In genomic region chr19:50315773-50316448, GRCh38 we compare ENCODE assay signal across 9 cellular contexts. TPM values are rescaled to one million over a fixed set of nuclear protein-coding genes. Genes with fewer than 3 reads are reported as not detected.
A peak's percentile ranks its signal among the peaks of the same experiment; 100 is the strongest.
DNase-seq lines count a peak whose midpoint lies in the region; ATAC-seq and TF ChIP-seq lines count a peak whose summit lies in the region.
"Had no signal": no experiment of that assay in that cellular context is flagged by ENCODE, and none has a peak within 500 bp of the region (broad histone marks: within the 10 kb centered on the region; RNA-seq: fewer than 3 reads in every experiment).

No MANE protein-coding gene starts in this region.

- no peaks in the 10 kb centered on the region for H3K36me3 ChIP-seq in ovary

- no peaks in the 10 kb centered on the region for H3K36me3 Mint-ChIP-seq in activated T-cell treated with anti-CD3 and anti-CD28 coated beads, Interleukin-2, amount 50 U/mL, for 24 hours (ENCODE audit: low read depth)
- peaks cover 36% of the 10 kb centered on the region for H3K36me3 Mint-ChIP-seq in stimulated activated memory B cell treated with anti-CD40 and anti-IgM and Interleukin-4, amounts not matched to agents 10 μg/mL and 1 μg/mL and 100 μg/mL, for 72 hours

- H3K4me3 Mint-ChIP-seq in activated T-cell treated with anti-CD3 and anti-CD28 coated beads, Interleukin-2, amount 50 U/mL, for 24 hours: peak overlapping the region; percentile 48
- peak overlapping the region; percentile 60 for H3K4me3 Mint-ChIP-seq in stimulated activated memory B cell treated with anti-CD40 and anti-IgM and Interleukin-4, amounts not matched to agents 10 μg/mL and 1 μg/mL and 100 μg/mL, for 72 hours

- no peaks in the 10 kb centered on the region for H3K27me3 ChIP-seq in ovary

- H3K4me1 Mint-ChIP-seq in activated T-cell treated with anti-CD3 and anti-CD28 coated beads, Interleukin-2, amount 50 U/mL, for 24 hours (ENCODE audit: low read depth): peaks cover 17% of the 10 kb centered on the region
- peaks cover 34% of the 10 kb centered on the region for H3K4me1 Mint-ChIP-seq in stimulated activated memory B cell treated with anti-CD40 and anti-IgM and Interleukin-4, amounts not matched to agents 10 μg/mL and 1 μg/mL and 100 μg/mL, for 72 hours

- no peak for TF ChIP-seq POLR2A in ovary (IDR thresholded peaks at IDR 0.05)

- DNase-seq in activated T-cell treated with anti-CD3 and anti-CD28 coated beads, Interleukin-2, amount 50 U/mL, for 24 hours: no peak
- no peak for DNase-seq in activated T-cell treated with anti-CD3 and anti-CD28 coated beads for 4 hours
- DNase-seq in NCI-H2196 treated with DMSO at 0.1 percent for 48 hours (lab: John Stamatoyannopoulos, UW; ENCODE audit: unreplicated experiment): peak; percentile 76
- peak in 30 of 61 donors; percentile 6 to 75 (median 38) for DNase-seq in caudate nucleus (lab: John Stamatoyannopoulos, UW)
- no peak for DNase-seq in ovary
- DNase-seq in NOMO-1 treated with dmso at 0.1 percent for 144 hours (lab: John Stamatoyannopoulos, UW; ENCODE audit: unreplicated experiment): no peak
- no peak for DNase-seq in kidney glomerular epithelial cell (lab: John Stamatoyannopoulos, UW)

- ATAC-seq in stimulated activated memory B cell treated with anti-CD40 and anti-IgM and Interleukin-4, amounts not matched to agents 10 μg/mL and 1 μg/mL and 100 μg/mL, for 72 hours: peak; percentile 71

- H3K27ac ChIP-seq in caudate nucleus (ENCODE audit: low read depth, low read length) (peak overlapping the region; percentile 62), ovary (no peak overlapping the region)
- H3K27ac ChIP-seq: tibial nerve had no signal

- no peak overlapping the region for H3K4me3 ChIP-seq in ovary
- H3K4me3 ChIP-seq: tibial nerve had no signal

- no peaks in the 10 kb centered on the region for H3K4me1 ChIP-seq in ovary (ENCODE audit: insufficient read depth)

- WGBS in ovary, 3 donors: 0 to 1% (median 1%) methylated on average over 18 of the region's 18 CpGs

- TF ChIP-seq CTCF in ovary (IDR thresholded peaks at IDR 0.05): no peak

- TF ChIP-seq EP300 in ovary (IDR thresholded peaks at IDR 0.05): no peak

- H3K27ac Mint-ChIP-seq in activated T-cell treated with anti-CD3 and anti-CD28 coated beads, Interleukin-2, amount 50 U/mL, for 24 hours: no peak overlapping the region
- H3K27ac Mint-ChIP-seq in stimulated activated memory B cell treated with anti-CD40 and anti-IgM and Interleukin-4, amounts not matched to agents 10 μg/mL and 1 μg/mL and 100 μg/mL, for 72 hours: no peak overlapping the region

- H3K27me3 Mint-ChIP-seq in activated T-cell treated with anti-CD3 and anti-CD28 coated beads, Interleukin-2, amount 50 U/mL, for 24 hours: peaks cover 73% of the 10 kb centered on the region
- H3K27me3 Mint-ChIP-seq in stimulated activated memory B cell treated with anti-CD40 and anti-IgM and Interleukin-4, amounts not matched to agents 10 μg/mL and 1 μg/mL and 100 μg/mL, for 72 hours: peaks cover 48% of the 10 kb centered on the region

- H3K9me3 Mint-ChIP-seq in activated T-cell treated with anti-CD3 and anti-CD28 coated beads, Interleukin-2, amount 50 U/mL, for 24 hours: no peaks in the 10 kb centered on the region
- no peaks in the 10 kb centered on the region for H3K9me3 Mint-ChIP-seq in stimulated activated memory B cell treated with anti-CD40 and anti-IgM and Interleukin-4, amounts not matched to agents 10 μg/mL and 1 μg/mL and 100 μg/mL, for 72 hours

- intact Hi-C loops in ovary (cut with DNase I): no loop called here

- no peaks in the 10 kb centered on the region for H3K9me3 ChIP-seq in ovary
- H3K9me3 ChIP-seq: tibial nerve had no signal

RNA-seq across cellular contexts. Expression of gene KCNC3, which starts 13.3 kb away (rescaled TPM):
- total RNA-seq in ovary: 10 to 100 TPM in 1 of 7 donors, 1 to 10 TPM in 3, under 1 TPM in 3; 0.28 to 10.2 (median 2.2) TPM
- polyA plus RNA-seq in ovary: under 1 TPM; 0.19 to 0.45 TPM

RNA-seq across cellular contexts. Expression of gene NAPSA, which starts 49.5 kb away (rescaled TPM):
- 1 to 10 TPM in 4 of 7 donors, under 1 TPM in 3; 0.61 to 2.7 (median 1.0) TPM for total RNA-seq in ovary
- polyA plus RNA-seq in ovary: under 1 TPM; 0.40 to 0.87 TPM
